In genomic region chr14:103820908-103821307, GRCh38 we compare ENCODE assay signal across 1 cellular context.
TF ChIP-seq lines count a peak whose summit lies in the region.

No MANE protein-coding gene starts in this region.

TF ChIP-seq in SK-N-SH, 30 proteins besides CTCF, POLR2A, EP300 and RAD21 (continued from another document):
- TF ChIP-seq TAF1 (IDR thresholded peaks at IDR 0.05; ENCODE audit: borderline replicate concordance, low read depth, low read length) (no peak), IRF3 (IDR thresholded peaks at IDR 0.05; ENCODE audit: low read depth, low read length) (no peak)
